In the genomic region with DNA sequence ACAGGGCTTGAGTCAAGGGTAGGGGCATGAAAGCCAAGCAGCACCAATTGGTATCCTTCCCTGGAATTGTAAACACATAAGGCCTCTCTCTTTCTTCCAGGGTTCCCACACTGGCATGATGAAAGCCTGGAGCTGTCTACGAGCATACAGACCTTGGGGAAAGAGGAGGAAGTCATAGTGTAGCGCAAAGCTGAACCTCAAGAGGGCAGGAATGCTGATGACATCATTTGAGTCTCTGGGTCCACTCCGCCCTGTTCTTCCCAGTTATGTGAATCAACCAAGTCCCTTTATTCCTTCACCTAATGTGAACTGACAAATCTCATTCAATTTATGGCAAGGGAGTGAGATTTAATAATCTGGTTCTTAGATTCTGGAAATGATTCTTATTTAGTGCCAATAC, we compare ENCODE assay signal across 15 cellular contexts.
DNase-seq lines count a peak whose midpoint lies in the region; ATAC-seq, FAIRE-seq and TF ChIP-seq lines count a peak whose summit lies in the region.
"Had no signal": no experiment of that assay in that cellular context is flagged by ENCODE, and none has a peak within 500 bp of the region (broad histone marks: within the 10 kb centered on the region; RNA-seq: fewer than 3 reads in every experiment).

No MANE protein-coding gene starts in this region.

- no peak overlapping the region for H3K4me3 Mint-ChIP-seq in astrocyte (ENCODE audit: unreplicated experiment)
- H3K4me3 Mint-ChIP-seq: CD8-positive, alpha-beta T cell had no signal

- H2BK12ac ChIP-seq in mesenchymal stem cell (ENCODE audit: low read length in 2 of 2) = no peak overlapping the region

- no peak overlapping the region for H3K4ac ChIP-seq in mesenchymal stem cell (ENCODE audit: low read depth in 1 of 2, low read length in 2 of 2)

- TF ChIP-seq CTCF in astrocyte (IDR thresholded peaks at IDR 0.05; ENCODE audit: insufficient read depth, low read depth, low read length) = no peak

- H3K36me3 ChIP-seq in astrocyte (ENCODE audit: insufficient read depth, low read length) (no peaks in the 10 kb centered on the region), mesenchymal stem cell (ENCODE audit: control insufficient read depth in 1 of 2, insufficient read depth in 2 of 2, low read depth in 1 of 2, low read length in 2 of 2) (no peaks in the 10 kb centered on the region), small intestine (ENCODE audit: control insufficient read depth in 2 of 2, insufficient read depth in 2 of 2, low read length in 2 of 2) (no peaks in the 10 kb centered on the region)
- H3K36me3 ChIP-seq: transverse colon had no signal

- H4K20me1 ChIP-seq in astrocyte (ENCODE audit: insufficient read depth, low read length) = no peaks in the 10 kb centered on the region

- H3K27ac ChIP-seq in astrocyte (ENCODE audit: low read depth, low read length) (no peak overlapping the region), mesenchymal stem cell (ENCODE audit: low read length, poor library complexity, severe bottlenecking) (no peak overlapping the region), small intestine (ENCODE audit: low read depth in 1 of 2, low read length in 1 of 2) (no peak overlapping the region)
- H3K27ac ChIP-seq: transverse colon had no signal

- H3K23ac ChIP-seq in mesenchymal stem cell (ENCODE audit: low read length in 2 of 2) = no peak overlapping the region

- no peak overlapping the region for H3K4me2 ChIP-seq in astrocyte (ENCODE audit: low read length)
- no peak overlapping the region for H3K4me2 ChIP-seq in mesenchymal stem cell (ENCODE audit: low read length, poor library complexity, severe bottlenecking)

- no peaks in the 10 kb centered on the region for H3K79me1 ChIP-seq in mesenchymal stem cell (replicated peaks; ENCODE audit: low read length, poor library complexity, severe bottlenecking)

- no peak overlapping the region for H2BK5ac ChIP-seq in mesenchymal stem cell (ENCODE audit: low read depth, low read length, poor library complexity, severe bottlenecking)

- no peak overlapping the region for H4K91ac ChIP-seq in mesenchymal stem cell (ENCODE audit: low read length)

- no peaks in the 10 kb centered on the region for H3K27me3 Mint-ChIP-seq in astrocyte (ENCODE audit: low read depth, unreplicated experiment)

- ATAC-seq in GM19463 (IDR thresholded peaks at IDR 0.05; ENCODE audit: unreplicated experiment) = no peak
- ATAC-seq: CD8-positive, alpha-beta T cell had no signal

- no peak for FAIRE-seq in astrocyte (lab: Jason Lieb, UNC)
- no peak for FAIRE-seq in small intestine (lab: Jason Lieb, UNC)

- H3K4me1 Mint-ChIP-seq in astrocyte (ENCODE audit: low read depth, unreplicated experiment) = peaks cover 5% of the 10 kb centered on the region

- no peaks in the 10 kb centered on the region for H3K36me3 Mint-ChIP-seq in astrocyte (ENCODE audit: low read depth, unreplicated experiment)
- H3K36me3 Mint-ChIP-seq: CD8-positive, alpha-beta T cell had no signal

- H2AFZ ChIP-seq in astrocyte (ENCODE audit: low read depth, low read length) (no peak overlapping the region), mesenchymal stem cell (ENCODE audit: low read depth, low read length) (no peak overlapping the region)

- no peak overlapping the region for H3K4me3 ChIP-seq in astrocyte (ENCODE audit: insufficient read depth, low read depth, low read length)
- H3K4me3 ChIP-seq in mesenchymal stem cell (ENCODE audit: insufficient read depth in 1 of 2, low read depth in 1 of 2, low read length in 2 of 2) = no peak overlapping the region
- H3K4me3 ChIP-seq in small intestine (ENCODE audit: low read depth in 1 of 2, low read length in 2 of 2) = no peak overlapping the region
- H3K4me3 ChIP-seq: transverse colon had no signal

- H3K18ac ChIP-seq in mesenchymal stem cell (ENCODE audit: low read depth in 1 of 2, low read length in 2 of 2) = no peak overlapping the region

- no peak overlapping the region for H2AK5ac ChIP-seq in mesenchymal stem cell (ENCODE audit: low read length, severe bottlenecking)

- H3K27me3 ChIP-seq in astrocyte (ENCODE audit: insufficient read depth, low read length) (no peaks in the 10 kb centered on the region), mesenchymal stem cell (ENCODE audit: control insufficient read depth in 1 of 2, insufficient read depth in 1 of 2, low read length in 2 of 2) (peaks cover 0 to 19% of the 10 kb centered on the region in 2 experiments), small intestine (ENCODE audit: control insufficient read depth in 2 of 2, insufficient read depth in 2 of 2, low read length in 2 of 2) (no peaks in the 10 kb centered on the region)
- H3K27me3 ChIP-seq: transverse colon had no signal

- peak; percentile 7 for DNase-seq in NCI-H2107 treated with DMSO at 0.1 percent for 48 hours (lab: John Stamatoyannopoulos, UW; ENCODE audit: unreplicated experiment)
- no peak for DNase-seq in NCI-H2107 (lab: John Stamatoyannopoulos, UW)
- peak; percentile 37 for DNase-seq in HT-29 (ENCODE audit: low spot score)
- DNase-seq in astrocyte (ENCODE audit: low read depth) = no peak
- DNase-seq in mesenchymal stem cell = peak; percentile 13
- no peak for DNase-seq in small intestine
- DNase-seq in central memory CD4-positive, alpha-beta T cell = no peak
- DNase-seq: activated naive CD4-positive, alpha-beta T cell treated with anti-CD3 and anti-CD28 coated beads, Interleukin-2, amount 50 U/mL, for 16 hours; CD8-positive, alpha-beta T cell; effector memory CD4-positive, alpha-beta T cell; Kasumi-1; NCI-H2171 treated with DMSO at 0.1 percent for 48 hours; nucleus accumbens; transverse colon had no signal

- H3K9me3 ChIP-seq in astrocyte (ENCODE audit: insufficient read depth, low read depth, low read length) = no peaks in the 10 kb centered on the region
- H3K9me3 ChIP-seq in mesenchymal stem cell (ENCODE audit: control insufficient read depth, low read length) = no peaks in the 10 kb centered on the region
- no peaks in the 10 kb centered on the region for H3K9me3 ChIP-seq in small intestine (ENCODE audit: control insufficient read depth, low read depth)
- H3K9me3 ChIP-seq: transverse colon had no signal

- peak overlapping the region; percentile 16 for H3K27ac Mint-ChIP-seq in astrocyte (ENCODE audit: unreplicated experiment)
- H3K27ac Mint-ChIP-seq: CD8-positive, alpha-beta T cell had no signal

- H3K14ac ChIP-seq in mesenchymal stem cell (ENCODE audit: low read length in 2 of 2) = no peak overlapping the region

- H3K9me3 Mint-ChIP-seq in astrocyte (ENCODE audit: unreplicated experiment) = peaks cover under 1% of the 10 kb centered on the region
- H3K9me3 Mint-ChIP-seq: CD8-positive, alpha-beta T cell had no signal

- H3K79me2 ChIP-seq in astrocyte (ENCODE audit: insufficient read depth, low read length) = no peaks in the 10 kb centered on the region

- H2BK15ac ChIP-seq in mesenchymal stem cell (ENCODE audit: low read depth, poor library complexity, severe bottlenecking) = no peak overlapping the region

- H4K8ac ChIP-seq in mesenchymal stem cell (ENCODE audit: low read length) = no peak overlapping the region

- H3K4me1 ChIP-seq in astrocyte (ENCODE audit: insufficient read depth, low read length) = no peaks in the 10 kb centered on the region
- H3K4me1 ChIP-seq in mesenchymal stem cell (ENCODE audit: control insufficient read depth, insufficient read depth, low read depth, low read length) = no peaks in the 10 kb centered on the region
- no peaks in the 10 kb centered on the region for H3K4me1 ChIP-seq in small intestine (ENCODE audit: control insufficient read depth in 2 of 2, insufficient read depth in 1 of 2, low read depth in 1 of 2, low read length in 1 of 2)

- H3K9ac ChIP-seq in astrocyte (ENCODE audit: low read length) (no peak overlapping the region), mesenchymal stem cell (ENCODE audit: low read length) (no peak overlapping the region)

- 33% methylated on average over 1 of the region's 3 CpGs for WGBS in mesenchymal stem cell
- WGBS in small intestine, 3 donors = 64 to 74% (median 68%) methylated on average over 3 of the region's 3 CpGs

- no peak overlapping the region for H2BK120ac ChIP-seq in mesenchymal stem cell (ENCODE audit: low read depth, low read length)

Comparison
In these comparisons a context has a peak if more than half of its experiments do, and no peak if none do; other contexts are left out.
1. DNase-seq: peak in NCI-H2107 treated with DMSO at 0.1 percent for 48 hours (single experiment), HT-29 (single experiment) and mesenchymal stem cell (single experiment); none in NCI-H2107 (single experiment), astrocyte (single experiment), small intestine (single experiment) and central memory CD4-positive, alpha-beta T cell (single experiment).